9 cellular contexts compared by ENCODE assay signal in the genomic region with DNA sequence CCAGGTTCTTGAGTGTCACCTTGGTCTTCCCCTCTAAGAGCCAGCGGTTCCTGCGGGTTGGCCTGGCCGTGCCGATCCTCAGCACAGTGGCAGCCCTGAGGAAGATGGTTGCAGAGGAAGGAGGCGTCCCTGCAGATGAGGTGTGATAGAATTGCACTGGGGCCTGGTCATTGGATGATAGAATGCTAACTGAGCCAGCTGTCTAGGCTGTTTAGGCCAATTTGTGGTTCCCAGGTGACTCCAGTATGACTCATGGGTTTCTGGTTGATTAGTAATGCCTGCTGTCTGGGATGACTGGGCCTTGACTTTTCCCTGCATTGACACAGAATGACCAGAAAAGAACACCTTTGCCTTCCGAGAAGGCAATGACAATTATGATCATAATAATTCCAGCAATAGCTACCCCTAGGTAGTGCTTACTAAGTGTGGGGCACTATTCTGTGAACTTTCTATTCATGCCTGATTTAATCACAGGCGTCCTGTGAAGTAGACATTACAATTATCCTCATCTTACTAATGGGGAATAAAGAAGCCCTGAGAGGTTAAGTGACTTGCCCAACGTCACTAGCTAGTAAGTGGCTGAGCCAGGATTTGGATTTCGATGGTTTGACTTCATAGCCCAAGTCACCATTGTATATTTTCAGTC. TPM values are rescaled to one million over a fixed set of nuclear protein-coding genes. Genes with fewer than 3 reads are reported as not detected.
DNase-seq lines count a peak whose midpoint lies in the region; ATAC-seq and TF ChIP-seq lines count a peak whose summit lies in the region.
"Had no signal": no experiment of that assay in that cellular context is flagged by ENCODE, and none has a peak within 500 bp of the region (broad histone marks: within the 10 kb centered on the region; RNA-seq: fewer than 3 reads in every experiment).

No MANE protein-coding gene starts in this region.

- DNase-seq in DMS53 (lab: John Stamatoyannopoulos, UW) (peak; percentile 60), DMS53 treated with DMSO at 0.1 percent for 48 hours (lab: John Stamatoyannopoulos, UW; ENCODE audit: unreplicated experiment) (no peak), mucosa of descending colon (no peak), COR-L47 (lab: John Stamatoyannopoulos, UW) (no peak), Kasumi-1 (lab: John Stamatoyannopoulos, UW) (no peak)
- DNase-seq in activated T-cell treated with anti-CD3 and anti-CD28 coated beads, Interleukin-2, amount 50 U/mL, for 48 hours: peak; percentile 36 to 37
- no peak for DNase-seq in stimulated activated naive CD4-positive, alpha-beta T cell treated with Interleukin-2 at 50 U/mL for 16 hours (lab: John Stamatoyannopoulos, UW)
- DNase-seq: dorsolateral prefrontal cortex had no signal

- H3K9me3 ChIP-seq in mucosa of descending colon: peaks cover 11% of the 10 kb centered on the region

- intact Hi-C loops in mucosa of descending colon (cut with DNase I, micrococcal nuclease): no loop called here

- no peak overlapping the region for H3K4me3 ChIP-seq in mucosa of descending colon
- H3K4me3 ChIP-seq: dorsolateral prefrontal cortex had no signal

- no peaks in the 10 kb centered on the region for H3K4me1 ChIP-seq in mucosa of descending colon (ENCODE audit: low read depth)

- TF ChIP-seq CTCF in mucosa of descending colon (IDR thresholded peaks at IDR 0.05): no peak

- peak; percentile 81 for ATAC-seq in HG02759 (IDR thresholded peaks at IDR 0.05; ENCODE audit: unreplicated experiment)
- peak; percentile 84 for ATAC-seq in mucosa of descending colon

- no peaks in the 10 kb centered on the region for H3K36me3 ChIP-seq in mucosa of descending colon (ENCODE audit: low read depth)

RNA-seq across cellular contexts. Expression of gene USP43, which starts 31.5 kb away (rescaled TPM):
- 10 to 100 TPM in 2 of 3 donors, 1 to 10 TPM in 1; 7.2 to 18.4 (median 13.6) TPM for total RNA-seq in mucosa of descending colon

Comparison
In these comparisons a context has a peak if more than half of its experiments do, and no peak if none do; other contexts are left out.
1. DNase-seq: peak in DMS53 (single experiment) and activated T-cell treated with anti-CD3 and anti-CD28 coated beads, Interleukin-2, amount 50 U/mL, for 48 hours (2 of 2); none in DMS53 treated with DMSO at 0.1 percent for 48 hours (single experiment), mucosa of descending colon (0 of 3), COR-L47 (single experiment), stimulated activated naive CD4-positive, alpha-beta T cell treated with Interleukin-2 at 50 U/mL for 16 hours (single experiment) and Kasumi-1 (0 of 2).